10 cellular contexts compared by ENCODE assay signal in the genomic region with DNA sequence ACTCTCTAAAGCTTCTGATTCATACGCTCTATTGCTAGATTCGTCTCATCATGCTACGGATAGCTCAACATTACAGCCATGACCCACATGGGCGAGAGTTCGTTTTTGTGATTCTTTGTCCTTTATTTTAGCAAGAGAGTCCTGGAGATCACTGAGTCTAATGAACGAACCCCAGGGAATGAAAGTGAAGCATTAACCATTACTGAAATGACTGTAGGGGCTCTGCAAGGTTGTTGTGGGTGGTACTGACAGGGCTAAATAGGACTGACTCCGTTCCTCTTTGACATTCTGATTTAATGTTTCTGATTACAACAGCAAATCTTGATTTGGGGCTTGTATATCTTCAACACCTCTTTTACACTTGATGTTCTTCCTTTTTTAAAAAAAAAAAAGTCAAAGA. TPM values are rescaled to one million over a fixed set of nuclear protein-coding genes. Genes with fewer than 3 reads are reported as not detected.
DNase-seq lines count a peak whose midpoint lies in the region; ATAC-seq, FAIRE-seq and TF ChIP-seq lines count a peak whose summit lies in the region.
"Had no signal": no experiment of that assay in that cellular context is flagged by ENCODE, and none has a peak within 500 bp of the region (broad histone marks: within the 10 kb centered on the region; RNA-seq: fewer than 3 reads in every experiment).

No MANE protein-coding gene starts in this region.

- no peak overlapping the region for H3K4me3 Mint-ChIP-seq in T-cell

- H3K27me3 Mint-ChIP-seq in T-cell, result no peaks in the 10 kb centered on the region

- H3K4me1 Mint-ChIP-seq in T-cell, result peaks cover 7 to 29% (median 14%) of the 10 kb centered on the region in 3 donors

- H3K9me3 Mint-ChIP-seq in T-cell, result no peaks in the 10 kb centered on the region

- POLR2A ChIA-PET in T-cell (lab: Charles Lee), result interaction anchor here in 1 of 2 donors (0.5 kb wide), 1 partner anchor 970 kb away, joined by 8 read pairs; no protein-coding TSS in a partner anchor

- no peak for TF ChIP-seq POLR2A in GM12892 (IDR thresholded peaks at IDR 0.05; ENCODE audit: low read depth, low read length)

- DNase-seq in GM12892 (ENCODE audit: insufficient read length), result no peak
- peak; percentile 22 for DNase-seq in GM19238 (ENCODE audit: insufficient read length, low spot score)
- no peak for DNase-seq in T-cell
- DNase-seq in H4 (ENCODE audit: low spot score), result no peak
- no peak for DNase-seq in NCI-H1105 (lab: John Stamatoyannopoulos, UW)
- DNase-seq: brain microvascular endothelial cell, mammary epithelial cell had no signal

- peak overlapping the region; percentile 76 to 84 for H3K27ac Mint-ChIP-seq in T-cell

- CTCF ChIA-PET in T-cell (lab: Charles Lee), result no interaction called here

- FAIRE-seq in GM12892 (lab: Jason Lieb, UNC), result peak; percentile 66

- peak; percentile 94 for ATAC-seq in HG02852 (IDR thresholded peaks at IDR 0.05; ENCODE audit: unreplicated experiment)
- ATAC-seq in T-cell (replicated peaks in 1 of 4), result no peak
- ATAC-seq in GM19467 (IDR thresholded peaks at IDR 0.05; ENCODE audit: unreplicated experiment), result no peak
- ATAC-seq in SK-N-SH treated with all-trans-retinoic acid at 6 μM for 48 hours, result no peak

- H3K36me3 Mint-ChIP-seq in T-cell, result peaks cover 53% of the 10 kb centered on the region

TF ChIP-seq in SK-N-SH treated with all-trans-retinoic acid at 6 μM for 48 hours, 23 proteins besides CTCF, POLR2A, EP300 and RAD21:
- TF ChIP-seq, protein P1, sequence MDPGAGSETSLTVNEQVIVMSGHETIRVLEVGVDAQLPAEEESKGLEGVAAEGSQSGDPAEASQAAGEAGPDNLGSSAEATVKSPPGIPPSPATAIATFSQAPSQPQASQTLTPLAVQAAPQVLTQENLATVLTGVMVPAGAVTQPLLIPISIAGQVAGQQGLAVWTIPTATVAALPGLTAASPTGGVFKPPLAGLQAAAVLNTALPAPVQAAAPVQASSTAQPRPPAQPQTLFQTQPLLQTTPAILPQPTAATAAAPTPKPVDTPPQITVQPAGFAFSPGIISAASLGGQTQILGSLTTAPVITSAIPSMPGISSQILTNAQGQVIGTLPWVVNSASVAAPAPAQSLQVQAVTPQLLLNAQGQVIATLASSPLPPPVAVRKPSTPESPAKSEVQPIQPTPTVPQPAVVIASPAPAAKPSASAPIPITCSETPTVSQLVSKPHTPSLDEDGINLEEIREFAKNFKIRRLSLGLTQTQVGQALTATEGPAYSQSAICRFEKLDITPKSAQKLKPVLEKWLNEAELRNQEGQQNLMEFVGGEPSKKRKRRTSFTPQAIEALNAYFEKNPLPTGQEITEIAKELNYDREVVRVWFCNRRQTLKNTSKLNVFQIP (CRISPR knock-in tag; IDR thresholded peaks at IDR 0.05; ENCODE audit: borderline replicate concordance, low read depth), result no peak
- TF ChIP-seq ZC3H10 (CRISPR knock-in tag; IDR thresholded peaks at IDR 0.05) (no peak), RARB (CRISPR knock-in tag; IDR thresholded peaks at IDR 0.05) (no peak), ZFP3 (CRISPR knock-in tag; IDR thresholded peaks at IDR 0.05) (no peak)
- TF ChIP-seq, protein P2, sequence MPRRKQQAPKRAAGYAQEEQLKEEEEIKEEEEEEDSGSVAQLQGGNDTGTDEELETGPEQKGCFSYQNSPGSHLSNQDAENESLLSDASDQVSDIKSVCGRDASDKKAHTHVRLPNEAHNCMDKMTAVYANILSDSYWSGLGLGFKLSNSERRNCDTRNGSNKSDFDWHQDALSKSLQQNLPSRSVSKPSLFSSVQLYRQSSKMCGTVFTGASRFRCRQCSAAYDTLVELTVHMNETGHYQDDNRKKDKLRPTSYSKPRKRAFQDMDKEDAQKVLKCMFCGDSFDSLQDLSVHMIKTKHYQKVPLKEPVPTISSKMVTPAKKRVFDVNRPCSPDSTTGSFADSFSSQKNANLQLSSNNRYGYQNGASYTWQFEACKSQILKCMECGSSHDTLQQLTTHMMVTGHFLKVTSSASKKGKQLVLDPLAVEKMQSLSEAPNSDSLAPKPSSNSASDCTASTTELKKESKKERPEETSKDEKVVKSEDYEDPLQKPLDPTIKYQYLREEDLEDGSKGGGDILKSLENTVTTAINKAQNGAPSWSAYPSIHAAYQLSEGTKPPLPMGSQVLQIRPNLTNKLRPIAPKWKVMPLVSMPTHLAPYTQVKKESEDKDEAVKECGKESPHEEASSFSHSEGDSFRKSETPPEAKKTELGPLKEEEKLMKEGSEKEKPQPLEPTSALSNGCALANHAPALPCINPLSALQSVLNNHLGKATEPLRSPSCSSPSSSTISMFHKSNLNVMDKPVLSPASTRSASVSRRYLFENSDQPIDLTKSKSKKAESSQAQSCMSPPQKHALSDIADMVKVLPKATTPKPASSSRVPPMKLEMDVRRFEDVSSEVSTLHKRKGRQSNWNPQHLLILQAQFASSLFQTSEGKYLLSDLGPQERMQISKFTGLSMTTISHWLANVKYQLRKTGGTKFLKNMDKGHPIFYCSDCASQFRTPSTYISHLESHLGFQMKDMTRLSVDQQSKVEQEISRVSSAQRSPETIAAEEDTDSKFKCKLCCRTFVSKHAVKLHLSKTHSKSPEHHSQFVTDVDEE (CRISPR knock-in tag; IDR thresholded peaks at IDR 0.05), result no peak

RNA-seq across cellular contexts. Expression of a gene that starts 13.7 kb away (rescaled TPM):
- 68.4 TPM for polyA plus RNA-seq in GM12892 (2012; ENCODE audit: missing spikeins)
- 10 to 100 TPM; 55.8 to 69.7 (median 64.8) TPM for total RNA-seq in T-cell
- total RNA-seq in H4 (2014; rRNA removed; shearing (Covaris generic)), result 70.0 and 71.4 TPM in 2 replicates

RNA-seq across cellular contexts. Expression of a gene that starts 42.7 kb away (rescaled TPM):
- 0.15 TPM for polyA plus RNA-seq in GM12892 (2012; ENCODE audit: missing spikeins)
- total RNA-seq in T-cell, result 10 to 100 TPM in 3 of 5 donors, 1 to 10 TPM in 2; 8.0 to 13.8 (median 11.2) TPM
- 0.06 and 0.10 TPM in 2 replicates for total RNA-seq in H4 (2014; rRNA removed; shearing (Covaris generic))
- polyA plus RNA-seq: mammary epithelial cell had no signal
